ENCODE assay signal across 16 cellular contexts in the genomic region with DNA sequence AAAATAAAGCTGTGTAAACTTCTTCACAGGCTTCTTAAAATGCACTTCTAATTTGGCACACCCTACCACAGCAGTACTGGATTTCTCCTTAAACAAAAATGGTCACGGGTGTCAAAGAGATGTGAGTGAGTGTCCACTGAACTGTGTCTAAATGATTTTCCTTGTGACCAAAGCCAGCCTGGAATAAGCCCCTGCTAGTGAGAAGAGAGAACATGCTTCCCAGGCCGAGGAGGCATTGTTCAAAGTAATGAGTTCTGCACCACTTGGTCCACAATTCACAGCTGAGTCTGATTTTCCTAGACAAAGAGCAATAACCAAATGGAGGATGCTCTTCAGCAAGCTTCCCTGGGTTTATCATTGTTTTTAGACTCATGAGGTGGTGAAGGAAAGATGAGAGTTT.
"Had no signal": no experiment of that assay in that cellular context is flagged by ENCODE, and none has a peak within 500 bp of the region (broad histone marks: within the 10 kb centered on the region; RNA-seq: fewer than 3 reads in every experiment).

No MANE protein-coding gene starts in this region.

- H3K27ac ChIP-seq: coronary artery, heart left ventricle, tibial artery had no signal

- H3K4me3 ChIP-seq: coronary artery, heart left ventricle, mucosa of descending colon, tibial artery had no signal

- H3K36me3 ChIP-seq: heart left ventricle, tibial artery had no signal

- DNase-seq: activated B cell treated with CpG ODN at 0.5 μM for 24 hours; activated CD4-positive, alpha-beta memory T cell treated with anti-CD3 and anti-CD28 coated beads for 36 hours; activated CD4-positive, alpha-beta T cell treated with anti-CD3 and anti-CD28 coated beads for 36 hours; activated naive CD4-positive, alpha-beta T cell treated with Interleukin-2 at 50 U/mL for 16 hours; activated naive CD8-positive, alpha-beta T cell treated with anti-CD3 and anti-CD28 coated beads for 36 hours; activated T-cell treated with anti-CD3 and anti-CD28 coated beads, Interleukin-2, amount 50 U/mL, for 48 hours; heart left ventricle; left cardiac atrium; mesendoderm; mucosa of descending colon; nucleus accumbens; stimulated activated CD4-positive, alpha-beta T cell treated with anti-CD3 and anti-CD28 coated beads, Interleukin-4, amount 100 ng/mL, for 24 hours; stimulated activated naive CD8-positive, alpha-beta T cell treated with anti-CD3 and anti-CD28 coated beads, Interleukin-15, Interleukin-2, amounts not matched to agents 100 U/mL and 50 U/mL, for 24 hours; T-helper 9 cell; tibial artery had no signal

- H3K9me3 ChIP-seq: heart left ventricle, mucosa of descending colon, tibial artery had no signal

- H3K36me3 Mint-ChIP-seq: activated CD4-positive, alpha-beta memory T cell treated with anti-CD3 and anti-CD28 coated beads for 36 hours; activated naive CD8-positive, alpha-beta T cell treated with anti-CD3 and anti-CD28 coated beads for 36 hours had no signal

- ATAC-seq: activated CD4-positive, alpha-beta T cell treated with anti-CD3 and anti-CD28 coated beads for 36 hours; heart left ventricle; left cardiac atrium; mucosa of descending colon; stimulated activated naive CD8-positive, alpha-beta T cell treated with anti-CD3 and anti-CD28 coated beads, Interleukin-15, Interleukin-2, amounts not matched to agents 100 U/mL and 50 U/mL, for 24 hours had no signal

- H3K27ac Mint-ChIP-seq: activated B cell treated with CpG ODN at 0.5 μM for 24 hours; activated CD4-positive, alpha-beta memory T cell treated with anti-CD3 and anti-CD28 coated beads for 36 hours; activated CD4-positive, alpha-beta T cell treated with anti-CD3 and anti-CD28 coated beads for 36 hours; activated naive CD8-positive, alpha-beta T cell treated with anti-CD3 and anti-CD28 coated beads for 36 hours had no signal

- H3K4me3 Mint-ChIP-seq: activated B cell treated with CpG ODN at 0.5 μM for 24 hours; activated CD4-positive, alpha-beta memory T cell treated with anti-CD3 and anti-CD28 coated beads for 36 hours; activated CD4-positive, alpha-beta T cell treated with anti-CD3 and anti-CD28 coated beads for 36 hours; activated naive CD8-positive, alpha-beta T cell treated with anti-CD3 and anti-CD28 coated beads for 36 hours had no signal

- H3K9me3 Mint-ChIP-seq: activated B cell treated with CpG ODN at 0.5 μM for 24 hours; activated CD4-positive, alpha-beta memory T cell treated with anti-CD3 and anti-CD28 coated beads for 36 hours; activated naive CD8-positive, alpha-beta T cell treated with anti-CD3 and anti-CD28 coated beads for 36 hours had no signal
